Comparison of ENCODE assay signal across 22 cellular contexts in the genomic region with DNA sequence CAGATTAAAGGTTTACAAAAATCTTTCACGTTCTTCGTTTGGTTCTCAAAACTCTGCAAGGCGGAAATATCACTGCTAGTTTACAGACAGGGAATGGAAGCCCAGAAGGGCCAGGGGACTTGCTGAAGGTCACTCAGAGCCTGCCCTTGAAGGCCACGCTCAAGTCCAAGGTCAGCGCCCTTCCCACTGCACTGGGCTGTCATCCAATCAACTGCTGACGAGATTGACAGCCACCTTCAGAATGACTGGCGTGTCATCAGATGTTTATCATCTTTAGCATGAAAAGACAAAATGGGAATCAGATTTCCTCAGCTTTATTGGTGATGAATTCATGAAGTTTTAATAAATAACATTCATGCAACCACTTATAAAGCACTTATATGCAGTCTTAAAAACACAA. TPM values are rescaled to one million over a fixed set of nuclear protein-coding genes. Genes with fewer than 3 reads are reported as not detected.
A peak's percentile ranks its signal among the peaks of the same experiment; 100 is the strongest.
DNase-seq lines count a peak whose midpoint lies in the region; ATAC-seq, FAIRE-seq and TF ChIP-seq lines count a peak whose summit lies in the region.
"Had no signal": no experiment of that assay in that cellular context is flagged by ENCODE, and none has a peak within 500 bp of the region (broad histone marks: within the 10 kb centered on the region; RNA-seq: fewer than 3 reads in every experiment).

No MANE protein-coding gene starts in this region.

- ATAC-seq in HepG2: no peak
- no peak for ATAC-seq in right lobe of liver
- no peak for ATAC-seq in K562
- ATAC-seq in natural killer cell treated with Interleukin-12 subunit alpha and Interleukin-12 subunit beta and Interleukin-15 and Interleukin-18, amount 100 ng/mL, for 72 hours: no peak
- no peak for ATAC-seq in GM18861 (IDR thresholded peaks at IDR 0.05; ENCODE audit: unreplicated experiment)

- H3K18ac ChIP-seq in neuronal stem cell (ENCODE audit: low read length): no peak overlapping the region

- H3K14ac ChIP-seq in neuronal stem cell (ENCODE audit: low read length): no peak overlapping the region

- H3K27ac ChIP-seq in HepG2 (ENCODE audit: extremely low read length, insufficient read depth, low read length) (no peak overlapping the region), right lobe of liver (no peak overlapping the region), K562 (ENCODE audit: extremely low read depth, low read depth, low read length) (no peak overlapping the region), neuronal stem cell (replicated peaks; ENCODE audit: low read length) (no peak overlapping the region)
- H3K27ac ChIP-seq: A549, SJCRH30 had no signal

- H3K9ac ChIP-seq in HepG2 (ENCODE audit: insufficient read depth, low read depth, low read length): no peak overlapping the region
- H3K9ac ChIP-seq in K562 (ENCODE audit: insufficient read depth in 1 of 2, low read depth in 2 of 2, low read length in 2 of 2): no peak overlapping the region
- no peak overlapping the region for H3K9ac ChIP-seq in neuronal stem cell (ENCODE audit: low read depth, low read length, poor library complexity)

- H3K9me3 ChIP-seq in HepG2 (ENCODE audit: low read length) (no peaks in the 10 kb centered on the region), right lobe of liver (no peaks in the 10 kb centered on the region), K562 (replicated peaks; ENCODE audit: control insufficient read depth, insufficient read depth, low read depth, low read length) (no peaks in the 10 kb centered on the region; the same call in 1 of the 2 replicates), neuronal stem cell (replicated peaks in 1 of 2; ENCODE audit: control insufficient read depth in 2 of 2, insufficient read depth in 1 of 2, low read depth in 1 of 2, low read length in 2 of 2) (no peaks in the 10 kb centered on the region)
- H3K9me3 ChIP-seq: A549, SJCRH30 had no signal

- no peaks in the 10 kb centered on the region for H3K79me1 ChIP-seq in neuronal stem cell (ENCODE audit: low read depth, low read length)

- H4K20me1 ChIP-seq in HepG2 (ENCODE audit: insufficient read depth, low read length) (peaks cover 24% of the 10 kb centered on the region), K562 (replicated peaks; ENCODE audit: control insufficient read depth, insufficient read depth, low read length) (peaks cover 5% of the 10 kb centered on the region; the same call in 1 of the 2 replicates)

- H3K4me3 ChIP-seq in HepG2 (replicated peaks in 1 of 3; ENCODE audit: insufficient read depth in 1 of 3, low read depth in 2 of 3, low read length in 3 of 3) (no peak overlapping the region), right lobe of liver (no peak overlapping the region), K562 (no peak overlapping the region), neuronal stem cell (ENCODE audit: low read length in 2 of 2) (no peak overlapping the region)
- H3K4me3 ChIP-seq: A549, SJCRH30 had no signal

- BruUV-seq in HepG2 (replicated peaks; lab: Mats Ljungman, UMichigan) (no TSS peak), K562 (replicated peaks; lab: Mats Ljungman, UMichigan) (no TSS peak)

- no peak overlapping the region for H4K91ac ChIP-seq in neuronal stem cell (ENCODE audit: low read depth, low read length, poor library complexity)

- no peak overlapping the region for H2BK5ac ChIP-seq in neuronal stem cell (ENCODE audit: low read length)

- H2BK120ac ChIP-seq in neuronal stem cell (ENCODE audit: low read depth, low read length): no peak overlapping the region

- no peak overlapping the region for H4K8ac ChIP-seq in neuronal stem cell (ENCODE audit: low read depth, low read length)

- H3K79me2 ChIP-seq in HepG2 (ENCODE audit: insufficient read depth, low read length) (no peaks in the 10 kb centered on the region), K562 (ENCODE audit: control insufficient read depth, insufficient read depth, low read length) (no peaks in the 10 kb centered on the region)

- TF ChIP-seq EP300 in HepG2 (IDR thresholded peaks at IDR 0.05; ENCODE audit: low read depth in 2 of 2, low read length in 2 of 2) (no peak), HepG2 (CRISPR knock-in tag; IDR thresholded peaks at IDR 0.05; ENCODE audit: borderline replicate concordance) (no peak), K562 (IDR thresholded peaks at IDR 0.05; ENCODE audit: low read length) (no peak)

- TF ChIP-seq CTCF in HepG2 (CRISPR knock-in tag; IDR thresholded peaks at IDR 0.05) (no peak), right lobe of liver (IDR thresholded peaks at IDR 0.05) (no peak), K562 (IDR thresholded peaks at IDR 0.05 in 2 of 3, conservative IDR thresholded peaks at IDR 0.05 in 1 of 3; ENCODE audit: insufficient read depth in 2 of 3, low read depth in 1 of 3, low read length in 3 of 3) (no peak)

- no peaks in the 10 kb centered on the region for H3K4me1 ChIP-seq in HepG2 (ENCODE audit: insufficient read depth, low read length)
- no peaks in the 10 kb centered on the region for H3K4me1 ChIP-seq in right lobe of liver
- H3K4me1 ChIP-seq in K562 (replicated peaks in 1 of 2; ENCODE audit: control insufficient read depth in 2 of 2, insufficient read depth in 2 of 2, low read length in 2 of 2): peaks cover 8 to 32% of the 10 kb centered on the region in 2 experiments
- H3K4me1 ChIP-seq in neuronal stem cell (ENCODE audit: control insufficient read depth in 2 of 2, insufficient read depth in 1 of 2, low read depth in 1 of 2, low read length in 2 of 2): peaks cover 3 to 4% of the 10 kb centered on the region in 2 donors
- H3K4me1 ChIP-seq: A549 had no signal

- H2BK12ac ChIP-seq in neuronal stem cell (ENCODE audit: low read length): no peak overlapping the region

- no peak overlapping the region for H3K27ac Mint-ChIP-seq in natural killer cell treated with Interleukin-12 subunit alpha and Interleukin-12 subunit beta and Interleukin-15 and Interleukin-18, amount 100 ng/mL, for 72 hours
- H3K27ac Mint-ChIP-seq: B cell had no signal

- no peaks in the 10 kb centered on the region for H3K27me3 Mint-ChIP-seq in natural killer cell treated with Interleukin-12 subunit alpha and Interleukin-12 subunit beta and Interleukin-15 and Interleukin-18, amount 100 ng/mL, for 72 hours
- H3K27me3 Mint-ChIP-seq: B cell had no signal

- no peaks in the 10 kb centered on the region for H3K27me3 ChIP-seq in HepG2 (ENCODE audit: control insufficient read depth in 1 of 2, insufficient read depth in 2 of 2, low read length in 2 of 2)
- H3K27me3 ChIP-seq in right lobe of liver: no peaks in the 10 kb centered on the region
- H3K27me3 ChIP-seq in K562 (ENCODE audit: control insufficient read depth in 2 of 2, insufficient read depth in 2 of 2, low read length in 2 of 2): no peaks in the 10 kb centered on the region
- no peaks in the 10 kb centered on the region for H3K27me3 ChIP-seq in neuronal stem cell (ENCODE audit: control insufficient read depth in 3 of 3, insufficient read depth in 3 of 3, low read depth in 1 of 3, low read length in 3 of 3)
- H3K27me3 ChIP-seq: SJCRH30 had no signal

- DNase-seq in HepG2 (ENCODE audit: low spot score) (no peak), right lobe of liver (no peak), K562 (ENCODE audit: extremely low read depth in 1 of 4, low spot score in 3 of 4) (no peak), neuronal stem cell (ENCODE audit: low spot score) (no peak), NCI-H1048 (lab: John Stamatoyannopoulos, UW) (no peak)
- DNase-seq in natural killer cell treated with Interleukin-12 subunit alpha and Interleukin-12 subunit beta and Interleukin-15 and Interleukin-18, amount 100 ng/mL, for 72 hours (ENCODE audit: low spot score): no peak
- DNase-seq: DMS53; GDM1; NCI-H1092 treated with DMSO at 0.1 percent for 48 hours; NCI-H1436 treated with DMSO at 0.1 percent for 48 hours; NCI-H1930; NCI-H345; NCI-H524; NCI-H774; NK-92 treated with Interleukin-12 subunit alpha and Interleukin-12 subunit beta, amount 100 ng/mL, for 24 hours; SJCRH30 had no signal

- CTCF ChIA-PET in HepG2 (lab: Yijun Ruan, JAX; ENCODE audit: low intra/inter-chr PET ratio, low total read pairs): no interaction called here
- CTCF ChIA-PET in K562 (lab: Yijun Ruan, JAX; ENCODE audit: low intra/inter-chr PET ratio): no interaction called here

- no peaks in the 10 kb centered on the region for H3K9me3 Mint-ChIP-seq in natural killer cell treated with Interleukin-12 subunit alpha and Interleukin-12 subunit beta and Interleukin-15 and Interleukin-18, amount 100 ng/mL, for 72 hours
- H3K9me3 Mint-ChIP-seq: CD14-positive monocyte had no signal

- peak overlapping the region; percentile 81 for H3K23ac ChIP-seq in neuronal stem cell (ENCODE audit: low read depth, low read length, poor library complexity)

- H2AFZ ChIP-seq in HepG2 (ENCODE audit: low read length): no peak overlapping the region
- no peak overlapping the region for H2AFZ ChIP-seq in K562 (ENCODE audit: low read depth, low read length)
- no peak overlapping the region for H2AFZ ChIP-seq in neuronal stem cell (ENCODE audit: low read length)

- H2AK5ac ChIP-seq in neuronal stem cell (ENCODE audit: low read depth, low read length): no peak overlapping the region

- H3K4me3 Mint-ChIP-seq in natural killer cell treated with Interleukin-12 subunit alpha and Interleukin-12 subunit beta and Interleukin-15 and Interleukin-18, amount 100 ng/mL, for 72 hours: no peak overlapping the region
- H3K4me3 Mint-ChIP-seq: B cell, CD14-positive monocyte had no signal

- no peaks in the 10 kb centered on the region for H3K36me3 Mint-ChIP-seq in natural killer cell treated with Interleukin-12 subunit alpha and Interleukin-12 subunit beta and Interleukin-15 and Interleukin-18, amount 100 ng/mL, for 72 hours

- TF ChIP-seq POLR2A in HepG2 (IDR thresholded peaks at IDR 0.05; ENCODE audit: insufficient read depth in 1 of 2, low read depth in 2 of 2, low read length in 2 of 2) (0 out of 4 replicates have a peak, but pooled peaks of 1 of the 2 experiments have one; percentile 20), right lobe of liver (IDR thresholded peaks at IDR 0.05) (no peak), K562 (conservative IDR thresholded peaks at IDR 0.05) (no peak)

- in situ Hi-C loops in HepG2 (cut with HindIII; ENCODE audit: extremely low pct_ligation_motif_present, low pct_unique_long_range_greater_than_20kb) (no loop called here), K562 (cut with MboI) (no loop called here)

- no peak overlapping the region for H3K4ac ChIP-seq in neuronal stem cell (ENCODE audit: low read length)

- intact Hi-C loops in HepG2 (cut with micrococcal nuclease; ENCODE audit: unreplicated experiment) (no loop called here), right lobe of liver (cut with DNase I) (no loop called here), K562 (cut with micrococcal nuclease) (no loop called here)

- H3K36me3 ChIP-seq in HepG2 (replicated peaks in 1 of 2; ENCODE audit: control insufficient read depth in 1 of 2, insufficient read depth in 2 of 2, low read length in 2 of 2): peaks cover 43 to 88% of the 10 kb centered on the region in 2 experiments
- H3K36me3 ChIP-seq in right lobe of liver: peaks cover 0 to 9% (median 0%) of the 10 kb centered on the region in 4 donors
- peaks cover 24% of the 10 kb centered on the region; the same call in 2 of the 3 replicates for H3K36me3 ChIP-seq in K562 (ENCODE audit: control insufficient read depth, insufficient read depth, low read length)
- peaks cover 2 to 12% of the 10 kb centered on the region in 2 donors for H3K36me3 ChIP-seq in neuronal stem cell (replicated peaks in 1 of 2; ENCODE audit: control insufficient read depth in 2 of 2, insufficient read depth in 2 of 2, low read length in 2 of 2)

- WGBS in HepG2 (ENCODE audit: low lambda C conversion rate): 91% methylated on average over 7 of the region's 7 CpGs
- WGBS in right lobe of liver (ENCODE audit: insufficient coverage, low coverage, low lambda C conversion rate, missing lambda C conversion rate): 74% methylated on average over 7 of the region's 7 CpGs
- 71% methylated on average over 7 of the region's 7 CpGs for WGBS in K562 (ENCODE audit: insufficient coverage, low coverage, missing lambda C conversion rate)
- no CpG with 5 or more reads among the region's 7 CpGs for WGBS in neuronal stem cell (ENCODE audit: extremely low coverage in 2 of 2, insufficient read length in 2 of 2, insufficient replicate concordance in 1 of 2), 2 donors

- POLR2A ChIA-PET in HepG2 (lab: Yijun Ruan, JAX): interaction anchor here (0.6 kb wide), 1 partner anchor 16 kb away, joined by 3 read pairs; a partner anchor contains a TSS
- POLR2A ChIA-PET in K562 (lab: Yijun Ruan, JAX): interaction anchor here (0.7 to 1.5 kb wide), 3 partner anchors 8 to 17 kb away, joined by 3 to 7 read pairs (median 3); a partner anchor contains a TSS

- no peak overlapping the region for H3K4me2 ChIP-seq in HepG2 (ENCODE audit: low read depth, low read length)
- no peak overlapping the region for H3K4me2 ChIP-seq in K562 (ENCODE audit: insufficient read depth, low read length)
- no peak overlapping the region for H3K4me2 ChIP-seq in neuronal stem cell (ENCODE audit: insufficient read depth, low read length, poor library complexity, severe bottlenecking)
- H3K4me2 ChIP-seq: A549 had no signal

- H3K4me1 Mint-ChIP-seq in natural killer cell treated with Interleukin-12 subunit alpha and Interleukin-12 subunit beta and Interleukin-15 and Interleukin-18, amount 100 ng/mL, for 72 hours (ENCODE audit: low read depth in 2 of 2): peaks cover 0 to 6% of the 10 kb centered on the region in 2 donors

- peaks cover under 1% of the 10 kb centered on the region for H3K9me1 ChIP-seq in K562 (ENCODE audit: control insufficient read depth, insufficient read depth, low read length)

- TF ChIP-seq RAD21 in HepG2 (CRISPR knock-in tag; IDR thresholded peaks at IDR 0.05) (no peak), K562 (CRISPR knock-in tag; conservative IDR thresholded peaks at IDR 0.05 in 1 of 2, IDR thresholded peaks at IDR 0.05 in 1 of 2) (no peak)

- no peak overlapping the region for H2BK15ac ChIP-seq in neuronal stem cell (ENCODE audit: low read length)

- no peak for FAIRE-seq in HepG2 (lab: Jason Lieb, UNC)
- no peak for FAIRE-seq in K562 (lab: Jason Lieb, UNC)
- FAIRE-seq: A549, D721Med, H1 had no signal

RNA-seq across cellular contexts. Expression of a gene that starts 16.5 kb away (rescaled TPM):
- total RNA-seq in HepG2 (2016; rRNA removed; fragmentation: Illumina TruSeq; extraction: Trizol) (22.4 and 44.6 TPM in 2 replicates), right lobe of liver (10 to 100 TPM; 21.7 to 48.4 (median 30.8) TPM), K562 (2014; rRNA removed) (138 and 168 TPM in 2 replicates), K562 (2014; rRNA removed; fragmentation: Illumina TruSeq; extraction: Trizol) (66.4 and 66.9 TPM in 2 replicates), K562 (2015; rRNA removed; fragmentation: Illumina TruSeq; extraction: Trizol) (130 and 141 TPM in 2 replicates), K562 (2021) (99.2 and 105 TPM in 2 replicates)
- total RNA-seq in HepG2 (2016; cell fraction: cytosol; rRNA removed; fragmentation: Illumina TruSeq; extraction: Trizol; ENCODE audit: low read depth): 26.9 and 41.2 TPM in 2 replicates
- total RNA-seq in HepG2 (2016; cell fraction: insoluble cytoplasmic fraction; rRNA removed; fragmentation: Illumina TruSeq; extraction: Trizol): 25.4 and 45.4 TPM in 2 replicates
- 24.1 and 38.2 TPM in 2 replicates for total RNA-seq in HepG2 (2016; cell fraction: membrane; rRNA removed; fragmentation: Illumina TruSeq; extraction: Trizol)
- total RNA-seq in HepG2 (2016; cell fraction: nucleus; rRNA removed; fragmentation: Illumina TruSeq; extraction: Trizol): 30.2 and 32.0 TPM in 2 replicates
- polyA plus RNA-seq in HepG2 (2011; rRNA removed) (597 and 696 TPM in 2 replicates), K562 (2011; rRNA removed) (46.4 and 211 TPM in 2 replicates), K562 (2014; fragmentation: Illumina TruSeq; extraction: Trizol) (75.2 and 91.3 TPM in 2 replicates), K562 (2014; fragmentation: Nextera tagmentation; extraction: Ambion mirVana) (10 to 100 TPM in 1 of 2 experiments, 1 to 10 TPM in 1; 7.4 to 15.8 TPM), K562 (2014; rRNA removed) (108 and 124 TPM in 2 replicates)
- polyA plus RNA-seq in HepG2 (2011; cell fraction: cytosol; rRNA removed): 456 and 545 TPM in 2 replicates
- polyA plus RNA-seq in HepG2 (2011; cell fraction: nucleus; rRNA removed): 515 and 552 TPM in 2 replicates
- 446 and 587 TPM in 2 replicates for polyA plus RNA-seq in HepG2 (2012)
- 21.3 and 41.6 TPM in 2 replicates for polyA plus RNA-seq in HepG2 (2016; cell fraction: cytosol; fragmentation: Illumina TruSeq; extraction: Trizol; ENCODE audit: low read depth)
- polyA plus RNA-seq in HepG2 (2016; cell fraction: insoluble cytoplasmic fraction; fragmentation: Illumina TruSeq; extraction: Trizol; ENCODE audit: low read depth): 26.6 and 27.0 TPM in 2 replicates
- 23.6 and 34.9 TPM in 2 replicates for polyA plus RNA-seq in HepG2 (2016; cell fraction: membrane; fragmentation: Illumina TruSeq; extraction: Trizol; ENCODE audit: low read depth)
- 68.7 and 69.0 TPM in 2 replicates for polyA plus RNA-seq in HepG2 (2016; cell fraction: nucleus; fragmentation: Illumina TruSeq; extraction: Trizol; ENCODE audit: insufficient read depth, low read depth)
- 4.7 and 104 TPM in 2 replicates for polyA minus RNA-seq in HepG2 (2011; rRNA and poly(A)+ RNA removed; ENCODE audit: low replicate concordance)
- polyA minus RNA-seq in HepG2 (2011; cell fraction: cytosol; rRNA and poly(A)+ RNA removed): 149 and 185 TPM in 2 replicates
- polyA minus RNA-seq in HepG2 (2011; cell fraction: nucleus; rRNA and poly(A)+ RNA removed): 159 and 184 TPM in 2 replicates
- total RNA-seq in K562 (2011; cell fraction: chromatin; rRNA removed; ENCODE audit: low replicate concordance): 55.9 TPM in 2 replicates
- 54.7 and 61.6 TPM in 2 replicates for total RNA-seq in K562 (2011; cell fraction: nucleolus; rRNA removed)
- 64.9 and 75.9 TPM in 2 replicates for total RNA-seq in K562 (2011; cell fraction: nucleoplasm; rRNA removed)
- 45.3 and 139 TPM in 2 replicates for polyA plus RNA-seq in K562 (2011; cell fraction: cytosol; rRNA removed)
- polyA plus RNA-seq in K562 (2011; cell fraction: nucleus; rRNA removed): 31.3 and 148 TPM in 2 replicates
- polyA plus RNA-seq in K562 (2012): 137 and 140 TPM in 2 replicates
- polyA minus RNA-seq in K562 (2011; rRNA and poly(A)+ RNA removed): 20.3 and 116 TPM in 2 replicates
- polyA minus RNA-seq in K562 (2011; cell fraction: cytosol; rRNA and poly(A)+ RNA removed): 14.3 and 84.4 TPM in 2 replicates
- 9.3 and 51.3 TPM in 2 replicates for polyA minus RNA-seq in K562 (2011; cell fraction: nucleus; rRNA and poly(A)+ RNA removed)
- polyA plus RNA-seq in neuronal stem cell (2013, experiment 1 of 2): 24.1 TPM
- polyA plus RNA-seq in neuronal stem cell (2013, experiment 2 of 2): 25.1 TPM
- total RNA-seq in natural killer cell treated with Interleukin-12 subunit alpha and Interleukin-12 subunit beta and Interleukin-15 and Interleukin-18, amount 100 ng/mL, for 72 hours: 10 to 100 TPM; 18.1 to 50.6 TPM

RNA-seq across cellular contexts. Expression of a gene that starts 59.3 kb away (rescaled TPM):
- 73.9 and 88.4 TPM in 2 replicates for total RNA-seq in HepG2 (2016; rRNA removed; fragmentation: Illumina TruSeq; extraction: Trizol)
- total RNA-seq in HepG2 (2016; cell fraction: cytosol; rRNA removed; fragmentation: Illumina TruSeq; extraction: Trizol; ENCODE audit: low read depth): 84.7 and 89.7 TPM in 2 replicates
- 68.4 and 95.5 TPM in 2 replicates for total RNA-seq in HepG2 (2016; cell fraction: insoluble cytoplasmic fraction; rRNA removed; fragmentation: Illumina TruSeq; extraction: Trizol)
- 46.9 and 49.2 TPM in 2 replicates for total RNA-seq in HepG2 (2016; cell fraction: membrane; rRNA removed; fragmentation: Illumina TruSeq; extraction: Trizol)
- 62.5 and 63.7 TPM in 2 replicates for total RNA-seq in HepG2 (2016; cell fraction: nucleus; rRNA removed; fragmentation: Illumina TruSeq; extraction: Trizol)
- polyA plus RNA-seq in HepG2 (2011; rRNA removed): 20.7 and 29.3 TPM in 2 replicates
- polyA plus RNA-seq in HepG2 (2011; cell fraction: cytosol; rRNA removed): 8.6 and 10.8 TPM in 2 replicates
- 39.4 and 43.9 TPM in 2 replicates for polyA plus RNA-seq in HepG2 (2011; cell fraction: nucleus; rRNA removed)
- polyA plus RNA-seq in HepG2 (2012): 15.0 and 26.1 TPM in 2 replicates
- 15.3 and 16.0 TPM in 2 replicates for polyA plus RNA-seq in HepG2 (2016; cell fraction: cytosol; fragmentation: Illumina TruSeq; extraction: Trizol; ENCODE audit: low read depth)
- polyA plus RNA-seq in HepG2 (2016; cell fraction: insoluble cytoplasmic fraction; fragmentation: Illumina TruSeq; extraction: Trizol; ENCODE audit: low read depth): 90.9 and 96.9 TPM in 2 replicates
- 23.9 and 25.0 TPM in 2 replicates for polyA plus RNA-seq in HepG2 (2016; cell fraction: membrane; fragmentation: Illumina TruSeq; extraction: Trizol; ENCODE audit: low read depth)
- 111 and 119 TPM in 2 replicates for polyA plus RNA-seq in HepG2 (2016; cell fraction: nucleus; fragmentation: Illumina TruSeq; extraction: Trizol; ENCODE audit: insufficient read depth, low read depth)
- polyA minus RNA-seq in HepG2 (2011; rRNA and poly(A)+ RNA removed; ENCODE audit: low replicate concordance): 4.7 and 5.1 TPM in 2 replicates
- 15.3 and 20.4 TPM in 2 replicates for polyA minus RNA-seq in HepG2 (2011; cell fraction: cytosol; rRNA and poly(A)+ RNA removed)
- polyA minus RNA-seq in HepG2 (2011; cell fraction: nucleus; rRNA and poly(A)+ RNA removed): 42.8 and 56.1 TPM in 2 replicates
- 10 to 100 TPM; 11.7 to 23.5 (median 19.7) TPM for total RNA-seq in right lobe of liver
- total RNA-seq in K562 (2011; cell fraction: chromatin; rRNA removed; ENCODE audit: low replicate concordance): 34.2 and 114 TPM in 2 replicates
- 16.7 and 17.3 TPM in 2 replicates for total RNA-seq in K562 (2011; cell fraction: nucleolus; rRNA removed)
- 37.0 and 57.8 TPM in 2 replicates for total RNA-seq in K562 (2011; cell fraction: nucleoplasm; rRNA removed)
- 42.2 and 43.3 TPM in 2 replicates for total RNA-seq in K562 (2014; rRNA removed)
- 53.8 and 57.2 TPM in 2 replicates for total RNA-seq in K562 (2014; rRNA removed; fragmentation: Illumina TruSeq; extraction: Trizol)
- 47.8 and 53.8 TPM in 2 replicates for total RNA-seq in K562 (2015; rRNA removed; fragmentation: Illumina TruSeq; extraction: Trizol)
- 31.4 and 36.5 TPM in 2 replicates for total RNA-seq in K562 (2021)
- 47.4 and 55.7 TPM in 2 replicates for polyA plus RNA-seq in K562 (2011; rRNA removed)
- polyA plus RNA-seq in K562 (2011; cell fraction: cytosol; rRNA removed): 8.0 and 16.6 TPM in 2 replicates
- polyA plus RNA-seq in K562 (2011; cell fraction: nucleus; rRNA removed): 45.3 and 63.2 TPM in 2 replicates
- polyA plus RNA-seq in K562 (2012): 20.9 and 24.4 TPM in 2 replicates
- polyA plus RNA-seq in K562 (2014; fragmentation: Illumina TruSeq; extraction: Trizol): 41.0 and 52.1 TPM in 2 replicates
- 10 to 100 TPM; 15.2 to 19.3 TPM for polyA plus RNA-seq in K562 (2014; fragmentation: Nextera tagmentation; extraction: Ambion mirVana)
- 47.4 and 52.7 TPM in 2 replicates for polyA plus RNA-seq in K562 (2014; rRNA removed)
- polyA minus RNA-seq in K562 (2011; rRNA and poly(A)+ RNA removed): 58.5 and 58.8 TPM in 2 replicates
- 13.8 and 20.2 TPM in 2 replicates for polyA minus RNA-seq in K562 (2011; cell fraction: cytosol; rRNA and poly(A)+ RNA removed)
- 23.6 and 45.0 TPM in 2 replicates for polyA minus RNA-seq in K562 (2011; cell fraction: nucleus; rRNA and poly(A)+ RNA removed)
- 22.8 TPM for polyA plus RNA-seq in neuronal stem cell (2013, experiment 1 of 2)
- polyA plus RNA-seq in neuronal stem cell (2013, experiment 2 of 2): 23.1 TPM
- 10 to 100 TPM; 20.0 to 35.1 TPM for total RNA-seq in natural killer cell treated with Interleukin-12 subunit alpha and Interleukin-12 subunit beta and Interleukin-15 and Interleukin-18, amount 100 ng/mL, for 72 hours
